16 cellular contexts compared by ENCODE assay signal in genomic region chr6:78629836-78630235, GRCh38.
A peak's percentile ranks its signal among the peaks of the same experiment; 100 is the strongest.
DNase-seq lines count a peak whose midpoint lies in the region; ATAC-seq, FAIRE-seq and TF ChIP-seq lines count a peak whose summit lies in the region.
"Had no signal": no experiment of that assay in that cellular context is flagged by ENCODE, and none has a peak within 500 bp of the region (broad histone marks: within the 10 kb centered on the region; RNA-seq: fewer than 3 reads in every experiment).

No MANE protein-coding gene starts in this region.

- H3K9ac ChIP-seq in endothelial cell of umbilical vein (replicated peaks; ENCODE audit: extremely low read depth, insufficient read depth, low read length) (no peak overlapping the region), rectal smooth muscle tissue (ENCODE audit: low read length) (no peak overlapping the region)
- H3K9ac ChIP-seq: BLaER1 treated with 17β-estradiol and CSF1 and Interleukin-3, amounts not matched to agents 10 nM and 100 nM had no signal

- no peak overlapping the region for H3K4me3 ChIP-seq in endothelial cell of umbilical vein (replicated peaks in 1 of 3; ENCODE audit: insufficient read depth in 1 of 3, low read depth in 1 of 3, low read length in 3 of 3)
- peak overlapping the region; percentile 58 for H3K4me3 ChIP-seq in rectal smooth muscle tissue (ENCODE audit: low read length)
- H3K4me3 ChIP-seq: BLaER1 treated with 17β-estradiol and CSF1 and Interleukin-3, amounts not matched to agents 10 nM and 100 nM had no signal

- H3K27ac Mint-ChIP-seq in WTC11, result no peak overlapping the region

- no peak overlapping the region for H3K27ac ChIP-seq in endothelial cell of umbilical vein (ENCODE audit: insufficient read depth, low read depth, low read length)
- no peak overlapping the region for H3K27ac ChIP-seq in rectal smooth muscle tissue (ENCODE audit: low read depth, low read length)
- H3K27ac ChIP-seq: BLaER1 treated with 17β-estradiol and CSF1 and Interleukin-3, amounts not matched to agents 10 nM and 100 nM had no signal

- DNase-seq in DMS53 treated with DMSO at 0.1 percent for 48 hours (lab: John Stamatoyannopoulos, UW; ENCODE audit: unreplicated experiment) (peak; percentile 40), WTC11 (ENCODE audit: low spot score) (no peak), endothelial cell of umbilical vein (ENCODE audit: low read depth, low spot score) (no peak), Ammon's horn (ENCODE audit: low spot score) (no peak), GM10248 (ENCODE audit: extremely low spot score) (no peak)
- DNase-seq: DMS 273 treated with DMSO at 0.1 percent for 48 hours, NCI-H1417 treated with DMSO at 0.1 percent for 48 hours, NCI-H2029 treated with DMSO at 0.1 percent for 48 hours, NCI-H510A treated with DMSO at 0.1 percent for 48 hours, SIG-M5 had no signal

- TF ChIP-seq CTCF in WTC11 (IDR thresholded peaks at IDR 0.05) (no peak), endothelial cell of umbilical vein (IDR thresholded peaks at IDR 0.05; ENCODE audit: extremely low read depth in 1 of 2, insufficient read depth in 1 of 2, low read depth in 1 of 2, low read length in 2 of 2) (no peak), GM10248 (IDR thresholded peaks at IDR 0.05; ENCODE audit: control extremely low read depth, extremely low read depth, low read depth, missing control alignments) (no peak)

- peak overlapping the region; percentile 77 for H3K4me2 ChIP-seq in endothelial cell of umbilical vein (ENCODE audit: insufficient read depth, low read length)
- H3K4me2 ChIP-seq: BLaER1 treated with 17β-estradiol and CSF1 and Interleukin-3, amounts not matched to agents 10 nM and 100 nM had no signal

- H3K4me1 Mint-ChIP-seq in WTC11, result peaks cover 6% of the 10 kb centered on the region

- no peaks in the 10 kb centered on the region for H3K36me3 Mint-ChIP-seq in WTC11

- no peaks in the 10 kb centered on the region for H3K9me3 Mint-ChIP-seq in WTC11

- peaks cover 2% of the 10 kb centered on the region for H3K9me1 ChIP-seq in endothelial cell of umbilical vein (replicated peaks; ENCODE audit: control insufficient read depth, extremely low read depth, insufficient read depth, low read length)

- intact Hi-C loops in endothelial cell of umbilical vein (cut with micrococcal nuclease), result no loop called here

- H3K27me3 ChIP-seq in endothelial cell of umbilical vein (ENCODE audit: control insufficient read depth in 2 of 2, insufficient read depth in 2 of 2, low read length in 2 of 2) (no peaks in the 10 kb centered on the region), rectal smooth muscle tissue (ENCODE audit: control insufficient read depth, insufficient read depth, low read length) (no peaks in the 10 kb centered on the region)
- H3K27me3 ChIP-seq: BLaER1 treated with 17β-estradiol and CSF1 and Interleukin-3, amounts not matched to agents 10 nM and 100 nM had no signal

- TF ChIP-seq POLR2A in endothelial cell of umbilical vein (IDR thresholded peaks at IDR 0.05; ENCODE audit: low read depth, low read length), result no peak

- dilution Hi-C loops in endothelial cell of umbilical vein (cut with MboI; ENCODE audit: extremely low pct_ligation_motif_present, low sequenced_read_pairs), result no loop called here

- POLR2A ChIA-PET in WTC11 (lab: Charles Lee), result interaction anchor here (0.6 kb wide), 1 partner anchor 111 kb away, joined by 3 read pairs; no protein-coding TSS in a partner anchor
- POLR2A ChIA-PET in endothelial cell of umbilical vein (lab: Charles Lee), result no interaction called here
- POLR2A ChIA-PET in GM10248 (lab: Yijun Ruan, JAX), result no interaction called here

- no peaks in the 10 kb centered on the region for H3K9me3 ChIP-seq in endothelial cell of umbilical vein (replicated peaks; ENCODE audit: control insufficient read depth, insufficient read depth, low read length)
- H3K9me3 ChIP-seq: BLaER1 treated with 17β-estradiol and CSF1 and Interleukin-3, amounts not matched to agents 10 nM and 100 nM had no signal

- no peaks in the 10 kb centered on the region for H3K36me3 ChIP-seq in endothelial cell of umbilical vein (ENCODE audit: control insufficient read depth in 2 of 2, extremely low read depth in 1 of 2, insufficient read depth in 2 of 2, low read length in 2 of 2)
- no peaks in the 10 kb centered on the region for H3K36me3 ChIP-seq in rectal smooth muscle tissue (ENCODE audit: control insufficient read depth, insufficient read depth, low read length)
- H3K36me3 ChIP-seq: BLaER1 treated with 17β-estradiol and CSF1 and Interleukin-3, amounts not matched to agents 10 nM and 100 nM had no signal

- no peak for FAIRE-seq in endothelial cell of umbilical vein (lab: Jason Lieb, UNC)
- FAIRE-seq: RCC 7860 had no signal

- no peaks in the 10 kb centered on the region for H3K27me3 Mint-ChIP-seq in WTC11 (ENCODE audit: low read depth)

- CTCF ChIA-PET in WTC11 (lab: Charles Lee) (interaction anchor here (1.4 to 1.7 kb wide), 2 partner anchors 13 to 180 kb away, joined by 3 to 14 read pairs; no protein-coding TSS in a partner anchor), endothelial cell of umbilical vein (lab: Charles Lee) (interaction anchor here (1.2 kb wide), 1 partner anchor 16 kb away, joined by 4 read pairs; no protein-coding TSS in a partner anchor), GM10248 (lab: Yijun Ruan, JAX) (interaction anchor here (1.3 kb wide), 1 partner anchor 17 kb away, joined by 3 read pairs; no protein-coding TSS in a partner anchor)

- peak overlapping the region; percentile 63 for H3K4me3 Mint-ChIP-seq in WTC11

- H3K4me1 ChIP-seq in endothelial cell of umbilical vein (ENCODE audit: control insufficient read depth, extremely low read depth, insufficient read depth, low read length) (no peaks in the 10 kb centered on the region), rectal smooth muscle tissue (ENCODE audit: control insufficient read depth, insufficient read depth, low read length) (no peaks in the 10 kb centered on the region)
- H3K4me1 ChIP-seq: BLaER1 treated with 17β-estradiol and CSF1 and Interleukin-3, amounts not matched to agents 10 nM and 100 nM had no signal

- H4K20me1 ChIP-seq in endothelial cell of umbilical vein (replicated peaks; ENCODE audit: control insufficient read depth, extremely low read depth, insufficient read depth, low read length), result no peaks in the 10 kb centered on the region
- H4K20me1 ChIP-seq: BLaER1 treated with 17β-estradiol and CSF1 and Interleukin-3, amounts not matched to agents 10 nM and 100 nM had no signal

- ATAC-seq in WTC11, result peak; percentile 13; the same call in 1 of the 2 replicates
- ATAC-seq in HG03108 (IDR thresholded peaks at IDR 0.05; ENCODE audit: unreplicated experiment), result no peak
- no peak for ATAC-seq in GM21360 (IDR thresholded peaks at IDR 0.05; ENCODE audit: unreplicated experiment)
- ATAC-seq: HCT116 had no signal

- no peaks in the 10 kb centered on the region for H3K79me2 ChIP-seq in endothelial cell of umbilical vein (ENCODE audit: control insufficient read depth, insufficient read depth, low read length)

- no TSS peak for BruUV-seq in endothelial cell of umbilical vein (replicated peaks; lab: Mats Ljungman, UMichigan)

- peak overlapping the region; percentile 99 for H2AFZ ChIP-seq in endothelial cell of umbilical vein (ENCODE audit: low read depth, low read length)

TF ChIP-seq in WTC11, 78 proteins besides CTCF, POLR2A, EP300 and RAD21:
- no peak for TF ChIP-seq ELF4 (CRISPR knock-in tag; IDR thresholded peaks at IDR 0.05; ENCODE audit: low read depth)

TF ChIP-seq in endothelial cell of umbilical vein, 7 proteins besides CTCF, POLR2A, EP300 and RAD21:
- TF ChIP-seq JUN (IDR thresholded peaks at IDR 0.05; ENCODE audit: borderline replicate concordance, insufficient read depth, insufficient read length, low read depth) (no peak), GATA2 (IDR thresholded peaks at IDR 0.05; ENCODE audit: insufficient read depth, insufficient read length, low read depth, low read length) (no peak), MYC (IDR thresholded peaks at IDR 0.05; ENCODE audit: low read depth, low read length) (no peak), MAX (IDR thresholded peaks at IDR 0.05; ENCODE audit: insufficient read depth, insufficient read length) (no peak), FOS (IDR thresholded peaks at IDR 0.05; ENCODE audit: borderline replicate concordance, insufficient read depth, low read length) (no peak), POLR2AphosphoS5 (IDR thresholded peaks at IDR 0.05; ENCODE audit: insufficient read depth, low read depth, low read length) (no peak), EZH2 (IDR thresholded peaks at IDR 0.05; ENCODE audit: borderline replicate concordance, low read depth, low read length, severe bottlenecking) (no peak)
